17 cellular contexts compared by ENCODE assay signal in genomic region chr2:47558116-47559078, GRCh38. TPM values are rescaled to one million over a fixed set of nuclear protein-coding genes. Genes with fewer than 3 reads are reported as not detected.
A peak's percentile ranks its signal among the peaks of the same experiment; 100 is the strongest.
DNase-seq lines count a peak whose midpoint lies in the region; ATAC-seq and TF ChIP-seq lines count a peak whose summit lies in the region.
"Had no signal": no experiment of that assay in that cellular context is flagged by ENCODE, and none has a peak within 500 bp of the region (broad histone marks: within the 10 kb centered on the region; RNA-seq: fewer than 3 reads in every experiment).

No MANE protein-coding gene starts in this region.

- peaks cover 17% of the 10 kb centered on the region for H3K27me3 Mint-ChIP-seq in nephron (ENCODE audit: low read depth)

- H3K36me3 Mint-ChIP-seq in nephron (ENCODE audit: low read depth) = no peaks in the 10 kb centered on the region
- H3K36me3 Mint-ChIP-seq: stimulated activated naive B cell treated with anti-CD40 and anti-IgM and Interleukin-4, amounts not matched to agents 10 μg/mL and 1 μg/mL and 100 μg/mL, for 72 hours; T-cell had no signal

- peak overlapping the region; percentile 15 for H3K27ac ChIP-seq in epithelial cell of prostate
- H3K27ac ChIP-seq: adrenal gland, psoas muscle had no signal

- no peaks in the 10 kb centered on the region for H3K9me3 ChIP-seq in MG63
- H3K9me3 ChIP-seq: adrenal gland, HAP-1, psoas muscle had no signal

- no peaks in the 10 kb centered on the region for H3K36me3 ChIP-seq in MG63
- H3K36me3 ChIP-seq: adrenal gland, HAP-1 had no signal

- peaks cover 11% of the 10 kb centered on the region for H3K4me1 Mint-ChIP-seq in nephron
- H3K4me1 Mint-ChIP-seq: T-cell had no signal

- TF ChIP-seq CTCF in nephron (IDR thresholded peaks at IDR 0.05; ENCODE audit: unreplicated experiment in 3 of 3) = no peak

- no peak for ATAC-seq in GM18867 (IDR thresholded peaks at IDR 0.05; ENCODE audit: unreplicated experiment)
- no peak for ATAC-seq in GM21367 (IDR thresholded peaks at IDR 0.05; ENCODE audit: unreplicated experiment)
- ATAC-seq in HG02571 (IDR thresholded peaks at IDR 0.05; ENCODE audit: unreplicated experiment) = no peak
- ATAC-seq: activated T-cell treated with anti-CD3 and anti-CD28 coated beads, Interleukin-2, amount 50 U/mL, for 4 hours; psoas muscle; stimulated activated naive B cell treated with anti-CD40 and anti-IgM and Interleukin-4, amounts not matched to agents 10 μg/mL and 1 μg/mL and 100 μg/mL, for 72 hours; T-cell had no signal

- no peaks in the 10 kb centered on the region for H3K27me3 ChIP-seq in MG63

- H3K4me3 Mint-ChIP-seq in nephron = no peak overlapping the region
- H3K4me3 Mint-ChIP-seq: activated T-cell treated with anti-CD3 and anti-CD28 coated beads, Interleukin-2, amount 50 U/mL, for 4 hours; stimulated activated naive B cell treated with anti-CD40 and anti-IgM and Interleukin-4, amounts not matched to agents 10 μg/mL and 1 μg/mL and 100 μg/mL, for 72 hours; T-cell had no signal

- peak overlapping the region in 2 of 3 experiments; percentile 10 to 35 for H3K27ac Mint-ChIP-seq in nephron
- H3K27ac Mint-ChIP-seq: stimulated activated naive B cell treated with anti-CD40 and anti-IgM and Interleukin-4, amounts not matched to agents 10 μg/mL and 1 μg/mL and 100 μg/mL, for 72 hours; T-cell had no signal

- no peak overlapping the region for H3K4me3 ChIP-seq in MG63
- H3K4me3 ChIP-seq: adrenal gland, HAP-1, psoas muscle had no signal

- H3K9me3 Mint-ChIP-seq in nephron = no peaks in the 10 kb centered on the region
- H3K9me3 Mint-ChIP-seq: activated T-cell treated with anti-CD3 and anti-CD28 coated beads, Interleukin-2, amount 50 U/mL, for 4 hours; stimulated activated naive B cell treated with anti-CD40 and anti-IgM and Interleukin-4, amounts not matched to agents 10 μg/mL and 1 μg/mL and 100 μg/mL, for 72 hours; T-cell had no signal

- DNase-seq in Daoy (ENCODE audit: low read depth) (peak; percentile 46), MG63 (peak; percentile 72), epithelial cell of prostate (ENCODE audit: low read depth, low spot score) (no peak), DMS153 (lab: John Stamatoyannopoulos, UW) (no peak)
- DNase-seq: activated CD4-positive, alpha-beta T cell treated with anti-CD3 and anti-CD28 coated beads for 48 hours; activated T-cell treated with anti-CD3 and anti-CD28 coated beads, Interleukin-2, amount 50 U/mL, for 4 hours; MV-4-11; psoas muscle; stimulated activated CD4-positive, alpha-beta T cell treated with anti-CD3 and anti-CD28 coated beads, Interleukin-4, amount 100 ng/mL, for 24 hours; stimulated activated naive B cell treated with anti-CD40 and anti-IgM and Interleukin-4, amounts not matched to agents 10 μg/mL and 1 μg/mL and 100 μg/mL, for 72 hours; T-cell had no signal

RNA-seq across cellular contexts. Expression of gene KCNK12, which starts 12.4 kb away (rescaled TPM):
- total RNA-seq in Daoy (2014; rRNA removed; shearing (Covaris generic)) = 0.11 and 0.63 TPM in 2 replicates
- not detected in 2 replicates for total RNA-seq in MG63 (2014; rRNA removed; shearing (Covaris generic); ENCODE audit: low replicate concordance)
- total RNA-seq: psoas muscle had no signal

Comparison
In these comparisons a context has a peak if more than half of its experiments do, and no peak if none do; other contexts are left out.
1. DNase-seq: peak in Daoy (single experiment) and MG63 (single experiment); none in epithelial cell of prostate (single experiment) and DMS153 (single experiment).